25 cellular contexts compared by ENCODE assay signal in genomic region chr1:9262096-9262495, GRCh38.
"Had no signal": no experiment of that assay in that cellular context is flagged by ENCODE, and none has a peak within 500 bp of the region (broad histone marks: within the 10 kb centered on the region; RNA-seq: fewer than 3 reads in every experiment).

No MANE protein-coding gene starts in this region.

- FAIRE-seq: keratinocyte, pancreas had no signal

- ATAC-seq: left cardiac atrium, left lung, natural killer cell, pancreas, right cardiac atrium, sciatic nerve had no signal

- H3K4me3 ChIP-seq: left lung, lung, pancreas, prostate gland, skin epidermis, suprapubic skin, thoracic aorta, tibial artery, uterus had no signal

- H3K9me3 ChIP-seq: left lung, pancreas, prostate gland, suprapubic skin, thoracic aorta, tibial artery, uterus had no signal

- H3K27ac ChIP-seq: left lung, pancreas, prostate gland, skin epidermis, suprapubic skin, thoracic aorta, tibial artery, uterus had no signal

- H3K4me1 ChIP-seq: left lung, pancreas, prostate gland, suprapubic skin, uterus had no signal

- H3K36me3 ChIP-seq: uterus had no signal

- DNase-seq: hippocampal formation; kidney glomerular epithelial cell; left cardiac atrium; left lung; mesendoderm; naive B cell; natural killer cell; pancreas; retina; stimulated activated CD4-positive, alpha-beta T cell treated with anti-CD3 and anti-CD28 coated beads, Interleukin-12 subunit alpha, Interleukin-12 subunit beta, amount 100 ng/mL, for 4 hours; stimulated activated CD4-positive, alpha-beta T cell treated with anti-CD3 and anti-CD28 coated beads, Interleukin-15, amount 100 ng/mL, for 24 hours; stimulated activated CD4-positive, alpha-beta T cell treated with anti-CD3 and anti-CD28 coated beads, Interleukin-2, amount 100 ng/mL, for 24 hours; stimulated activated CD4-positive, alpha-beta T cell treated with anti-CD3 and anti-CD28 coated beads, Interleukin-4, amount 100 ng/mL, for 1 hour; stimulated activated naive CD4-positive, alpha-beta T cell; trophoblast cell; uterus had no signal

- H3K27me3 ChIP-seq: left lung, pancreas, suprapubic skin, tibial artery, uterus had no signal
